In the genomic region with DNA sequence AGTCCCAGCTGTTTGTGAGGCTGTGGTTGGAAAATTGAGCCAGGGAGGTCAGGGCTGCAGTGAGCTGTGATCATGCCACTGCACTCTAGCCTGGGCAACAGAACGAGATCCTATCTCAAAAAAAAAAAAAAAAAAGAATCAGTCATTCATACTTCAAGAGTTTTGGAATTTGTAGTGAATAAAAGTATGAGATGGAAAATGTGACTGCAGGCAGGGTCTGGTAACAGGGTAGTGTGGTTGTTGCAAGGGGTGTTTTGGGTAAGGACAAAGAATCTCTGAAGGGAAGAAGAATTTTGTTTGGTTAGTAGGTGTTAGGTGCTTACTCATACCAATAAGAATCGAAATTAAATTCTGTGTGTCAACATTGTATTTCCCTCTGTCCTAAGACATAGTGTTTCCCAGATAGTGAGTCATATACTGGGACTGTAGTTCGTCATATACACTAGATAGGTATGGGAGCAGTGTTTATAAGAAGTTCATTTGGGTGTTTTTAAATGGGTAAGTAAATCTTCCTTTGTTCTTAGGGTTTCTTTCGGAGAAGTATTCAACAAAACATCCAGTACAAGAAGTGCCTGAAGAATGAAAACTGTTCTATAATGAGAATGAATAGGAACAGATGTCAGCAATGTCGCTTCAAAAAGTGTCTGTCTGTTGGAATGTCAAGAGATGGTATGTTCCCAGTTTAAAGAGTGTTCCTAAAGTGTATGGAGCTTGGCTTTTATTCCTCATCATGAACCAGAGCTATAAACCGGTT, we compare ENCODE assay signal across 10 cellular contexts.
DNase-seq lines count a peak whose midpoint lies in the region; ATAC-seq lines count a peak whose summit lies in the region.
"Had no signal": no experiment of that assay in that cellular context is flagged by ENCODE, and none has a peak within 500 bp of the region (broad histone marks: within the 10 kb centered on the region; RNA-seq: fewer than 3 reads in every experiment).

No MANE protein-coding gene starts in this region.

- ATAC-seq in stimulated activated effector memory CD8-positive, alpha-beta T cell treated with anti-CD3 and anti-CD28 coated beads, Interleukin-12 subunit alpha, Interleukin-12 subunit beta, amount 100 ng/mL, for 72 hours, result peak; percentile 97
- ATAC-seq in HG03039 (IDR thresholded peaks at IDR 0.05; ENCODE audit: unreplicated experiment), result no peak

- peaks cover 75% of the 10 kb centered on the region for H3K36me3 Mint-ChIP-seq in stimulated activated effector memory CD8-positive, alpha-beta T cell treated with anti-CD3 and anti-CD28 coated beads, Interleukin-12 subunit alpha, Interleukin-12 subunit beta, amount 100 ng/mL, for 72 hours

- DNase-seq in SIG-M5 treated with dmso at 0.1 percent for 504 hours (lab: John Stamatoyannopoulos, UW; ENCODE audit: unreplicated experiment) (peak; percentile 61), SIG-M5 (lab: John Stamatoyannopoulos, UW) (no peak), SW 1271 (lab: John Stamatoyannopoulos, UW) (peak; percentile 40 to 89), fibroblast of gingiva (ENCODE audit: low read depth) (peak; percentile 66), NCI-H748 treated with DMSO at 0.1 percent for 48 hours (lab: John Stamatoyannopoulos, UW) (no peak), iPS-NIHi11 (ENCODE audit: low spot score) (no peak)
- DNase-seq in stimulated activated effector memory CD8-positive, alpha-beta T cell treated with anti-CD3 and anti-CD28 coated beads, Interleukin-12 subunit alpha, Interleukin-12 subunit beta, amount 100 ng/mL, for 72 hours (ENCODE audit: low spot score in 2 of 2), result no peak
- DNase-seq: anterior cingulate cortex had no signal

- peaks cover 40% of the 10 kb centered on the region for H3K4me1 Mint-ChIP-seq in stimulated activated effector memory CD8-positive, alpha-beta T cell treated with anti-CD3 and anti-CD28 coated beads, Interleukin-12 subunit alpha, Interleukin-12 subunit beta, amount 100 ng/mL, for 72 hours
- H3K4me1 Mint-ChIP-seq: neural progenitor cell had no signal

- H3K27ac Mint-ChIP-seq in stimulated activated effector memory CD8-positive, alpha-beta T cell treated with anti-CD3 and anti-CD28 coated beads, Interleukin-12 subunit alpha, Interleukin-12 subunit beta, amount 100 ng/mL, for 72 hours, result no peak overlapping the region
- H3K27ac Mint-ChIP-seq: neural progenitor cell had no signal

- H3K9me3 Mint-ChIP-seq in stimulated activated effector memory CD8-positive, alpha-beta T cell treated with anti-CD3 and anti-CD28 coated beads, Interleukin-12 subunit alpha, Interleukin-12 subunit beta, amount 100 ng/mL, for 72 hours, result no peaks in the 10 kb centered on the region
- H3K9me3 Mint-ChIP-seq: neural progenitor cell had no signal

- no peak overlapping the region for H3K4me3 Mint-ChIP-seq in stimulated activated effector memory CD8-positive, alpha-beta T cell treated with anti-CD3 and anti-CD28 coated beads, Interleukin-12 subunit alpha, Interleukin-12 subunit beta, amount 100 ng/mL, for 72 hours
- H3K4me3 Mint-ChIP-seq: neural progenitor cell had no signal

Comparison
In these comparisons a context has a peak if more than half of its experiments do, and no peak if none do; other contexts are left out.
1. DNase-seq: peak in SIG-M5 treated with dmso at 0.1 percent for 504 hours (single experiment), SW 1271 (2 of 2) and fibroblast of gingiva (single experiment); none in SIG-M5 (single experiment), stimulated activated effector memory CD8-positive, alpha-beta T cell treated with anti-CD3 and anti-CD28 coated beads, Interleukin-12 subunit alpha, Interleukin-12 subunit beta, amount 100 ng/mL, for 72 hours (0 of 2), NCI-H748 treated with DMSO at 0.1 percent for 48 hours (single experiment) and iPS-NIHi11 (single experiment).